In the genomic region with DNA sequence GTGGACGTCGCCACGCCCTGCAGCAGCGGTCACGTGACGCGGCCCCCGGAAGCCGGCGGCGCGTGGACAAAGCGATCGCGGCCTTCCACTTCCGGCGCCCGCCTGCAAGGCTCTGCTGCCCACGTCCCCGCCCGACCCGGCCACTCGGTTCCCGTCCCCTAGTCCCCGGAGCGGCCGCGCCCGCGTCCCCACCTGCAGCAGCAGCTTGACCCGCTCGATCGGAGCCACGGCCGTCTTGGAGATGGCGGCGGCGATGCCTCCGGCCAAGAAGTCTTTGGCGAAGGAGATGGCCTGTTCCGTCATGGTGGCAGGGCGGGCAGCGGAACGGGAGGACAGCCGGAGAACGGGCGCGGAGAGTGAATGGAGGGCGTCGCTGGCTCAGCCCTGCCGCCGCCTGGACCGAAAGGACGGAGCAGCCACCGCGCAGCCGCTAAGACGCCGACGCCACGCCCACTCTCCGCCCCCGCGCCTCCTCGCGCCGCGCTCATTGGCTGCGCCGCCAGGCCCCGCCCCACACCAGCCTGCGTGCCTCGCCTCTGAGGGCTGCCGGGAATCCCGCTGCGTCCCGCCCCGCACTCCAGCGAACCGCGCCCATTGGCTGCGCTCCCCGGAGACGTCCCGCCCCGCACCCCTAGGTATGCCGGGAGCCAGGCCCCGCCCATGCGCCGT, we compare ENCODE assay signal across 8 cellular contexts. TPM values are rescaled to one million over a fixed set of nuclear protein-coding genes. Genes with fewer than 3 reads are reported as not detected.
DNase-seq lines count a peak whose midpoint lies in the region; ATAC-seq and TF ChIP-seq lines count a peak whose summit lies in the region.

Gene SLC25A6, minus strand, starts transcription at position 407 of the 669 bp plus-strand sequence. Its CDS starts 104 bp downstream, at position 303.

- DNase-seq in T follicular helper cell (ENCODE audit: low read depth) (peak; percentile 98), MCF 10A (ENCODE audit: unreplicated experiment) (peak; percentile 96), inferior parietal cortex (ENCODE audit: extremely low spot score) (peak; percentile 93), NCI-H2081 (lab: John Stamatoyannopoulos, UW) (no peak), NCI-H187 treated with DMSO at 0.1 percent for 48 hours (lab: John Stamatoyannopoulos, UW) (no peak)
- DNase-seq in stimulated activated CD4-positive, alpha-beta T cell treated with anti-CD3 and anti-CD28 coated beads, Interleukin-12 subunit alpha, Interleukin-12 subunit beta, amount 100 ng/mL, for 48 hours (ENCODE audit: low read depth in 2 of 3, low spot score in 1 of 3): peak; percentile 98 to 100 (median 99)

- no peak for TF ChIP-seq CTCF in MCF 10A (IDR thresholded peaks at IDR 0.05; ENCODE audit: unreplicated experiment)

- H3K27me3 Mint-ChIP-seq in MCF 10A (ENCODE audit: insufficient read depth, unreplicated experiment): no peaks in the 10 kb centered on the region

- CTCF ChIA-PET in MCF 10A (lab: Yijun Ruan, JAX): no interaction called here

- H3K9me3 Mint-ChIP-seq in MCF 10A (ENCODE audit: unreplicated experiment): peaks cover 9% of the 10 kb centered on the region

- peak within 1 kb of the TSS; percentile 93 for H3K4me3 Mint-ChIP-seq in MCF 10A (ENCODE audit: unreplicated experiment)

- peaks cover 66% of the 10 kb centered on the region for H3K36me3 Mint-ChIP-seq in MCF 10A (ENCODE audit: insufficient read depth, unreplicated experiment)

- TSS peak; percentile 68 for BruUV-seq in MCF 10A (replicated peaks; lab: Mats Ljungman, UMichigan)

- H3K4me1 Mint-ChIP-seq in MCF 10A (ENCODE audit: insufficient read depth, unreplicated experiment): peaks cover 27% of the 10 kb centered on the region

- POLR2A ChIA-PET in MCF 10A (lab: Yijun Ruan, JAX): no interaction called here

- intact Hi-C loops in MCF 10A (cut with micrococcal nuclease): loop anchor here (2.0 to 10.0 kb wide), 2 partner anchors 61 to 147 kb away; partner anchors contain the start of gene ASMTL

- H3K27ac Mint-ChIP-seq in MCF 10A (ENCODE audit: low read depth, unreplicated experiment): peak within 1 kb of the TSS; percentile 96

- ATAC-seq in GM18520 (IDR thresholded peaks at IDR 0.05; ENCODE audit: unreplicated experiment): peak; percentile 94
- ATAC-seq in HG03045 (IDR thresholded peaks at IDR 0.05; ENCODE audit: unreplicated experiment): peak; percentile 91

RNA-seq across cellular contexts. Expression of gene SLC25A6, which starts in this region (rescaled TPM):
- total RNA-seq in MCF 10A (2022): 319 and 463 TPM in 2 replicates

Comparison
In these comparisons a context has a peak if more than half of its experiments do, and no peak if none do; other contexts are left out.
1. DNase-seq: peak in T follicular helper cell (single experiment), MCF 10A (single experiment), inferior parietal cortex (single experiment) and stimulated activated CD4-positive, alpha-beta T cell treated with anti-CD3 and anti-CD28 coated beads, Interleukin-12 subunit alpha, Interleukin-12 subunit beta, amount 100 ng/mL, for 48 hours (3 of 3); none in NCI-H2081 (0 of 2) and NCI-H187 treated with DMSO at 0.1 percent for 48 hours (single experiment).